In genomic region chr5:132753135-132753987, GRCh38 we compare ENCODE assay signal across 2 cellular contexts.
TF ChIP-seq lines count a peak whose summit lies in the region.

No MANE protein-coding gene starts in this region.

TF ChIP-seq in HEK293, 187 proteins besides CTCF, POLR2A, EP300 and RAD21 (continues in another document):
- TF ChIP-seq YY1 (tag by site-specific recombination; IDR thresholded peaks at IDR 0.05) (no peak), ZBTB20 (tag by site-specific recombination; IDR thresholded peaks at IDR 0.05) (no peak), ZNF585B (tag by site-specific recombination; IDR thresholded peaks at IDR 0.05) (no peak), ZNF514 (tag by site-specific recombination; IDR thresholded peaks at IDR 0.05) (no peak), ZBTB1 (tag by site-specific recombination; IDR thresholded peaks at IDR 0.05) (no peak), ZNF624 (tag by site-specific recombination; IDR thresholded peaks at IDR 0.05) (no peak), ZBTB26 (tag by site-specific recombination; optimal IDR thresholded peaks at IDR 0.05) (no peak), PRDM6 (tag by site-specific recombination; IDR thresholded peaks at IDR 0.05) (no peak), ZNF211 (tag by site-specific recombination; IDR thresholded peaks at IDR 0.05; ENCODE audit: low read depth) (no peak), RBAK (tag by site-specific recombination; IDR thresholded peaks at IDR 0.05) (no peak), ZNF629 (tag by site-specific recombination; IDR thresholded peaks at IDR 0.05) (no peak), ZNF518A (tag by site-specific recombination; conservative IDR thresholded peaks at IDR 0.05; ENCODE audit: low read depth) (no peak), SCRT1 (tag by site-specific recombination; IDR thresholded peaks at IDR 0.05; ENCODE audit: borderline replicate concordance) (no peak), GLIS1 (tag by site-specific recombination; IDR thresholded peaks at IDR 0.05) (peak; percentile 34; the same call in 1 of the 2 replicates), ZIC2 (tag by site-specific recombination; IDR thresholded peaks at IDR 0.05) (peak; percentile 77), ZBTB48 (tag by site-specific recombination; IDR thresholded peaks at IDR 0.05) (no peak), BCL11A (tag by site-specific recombination; IDR thresholded peaks at IDR 0.05; ENCODE audit: low read depth) (no peak), SP7 (tag by site-specific recombination; IDR thresholded peaks at IDR 0.05) (peak; percentile 92), ZFHX2 (tag by site-specific recombination; conservative IDR thresholded peaks at IDR 0.05) (no peak), ZNF404 (tag by site-specific recombination; IDR thresholded peaks at IDR 0.05) (no peak), ZBTB17 (tag by site-specific recombination; IDR thresholded peaks at IDR 0.05) (0 out of 2 replicates have a peak, but pooled peaks have one; percentile 25), ZNF184 (tag by site-specific recombination; IDR thresholded peaks at IDR 0.05) (no peak), ZNF354C (tag by site-specific recombination; IDR thresholded peaks at IDR 0.05; ENCODE audit: borderline replicate concordance, low read depth) (no peak)
- TF ChIP-seq, protein P1, sequence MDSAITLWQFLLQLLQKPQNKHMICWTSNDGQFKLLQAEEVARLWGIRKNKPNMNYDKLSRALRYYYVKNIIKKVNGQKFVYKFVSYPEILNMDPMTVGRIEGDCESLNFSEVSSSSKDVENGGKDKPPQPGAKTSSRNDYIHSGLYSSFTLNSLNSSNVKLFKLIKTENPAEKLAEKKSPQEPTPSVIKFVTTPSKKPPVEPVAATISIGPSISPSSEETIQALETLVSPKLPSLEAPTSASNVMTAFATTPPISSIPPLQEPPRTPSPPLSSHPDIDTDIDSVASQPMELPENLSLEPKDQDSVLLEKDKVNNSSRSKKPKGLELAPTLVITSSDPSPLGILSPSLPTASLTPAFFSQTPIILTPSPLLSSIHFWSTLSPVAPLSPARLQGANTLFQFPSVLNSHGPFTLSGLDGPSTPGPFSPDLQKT (IDR thresholded peaks at IDR 0.05; ENCODE audit: borderline replicate concordance, low read depth, low read length): no peak

TF ChIP-seq in HepG2, 621 proteins besides CTCF, POLR2A, EP300 and RAD21:
- TF ChIP-seq DR1 (CRISPR knock-in tag; IDR thresholded peaks at IDR 0.05) (no peak), ZNF430 (CRISPR knock-in tag; IDR thresholded peaks at IDR 0.05) (no peak), SMC3 (IDR thresholded peaks at IDR 0.05; ENCODE audit: low read length) (peak; percentile 35; the same call in 1 of the 2 replicates), STAG1 (CRISPR knock-in tag; IDR thresholded peaks at IDR 0.05) (peak; percentile 69)
